Comparison of ENCODE assay signal across 9 cellular contexts in genomic region chrX:153495362-153495751, GRCh38. TPM values are rescaled to one million over a fixed set of nuclear protein-coding genes. Genes with fewer than 3 reads are reported as not detected.
DNase-seq lines count a peak whose midpoint lies in the region; ATAC-seq and TF ChIP-seq lines count a peak whose summit lies in the region.
"Had no signal": no experiment of that assay in that cellular context is flagged by ENCODE, and none has a peak within 500 bp of the region (broad histone marks: within the 10 kb centered on the region; RNA-seq: fewer than 3 reads in every experiment).

No MANE protein-coding gene starts in this region.

- peaks cover 12% of the 10 kb centered on the region for H3K4me1 Mint-ChIP-seq in nephron
- peaks cover 2% of the 10 kb centered on the region for H3K4me1 Mint-ChIP-seq in CD14-positive monocyte

- POLR2A ChIA-PET in AG04449 (lab: Yijun Ruan, JAX), result interaction anchor here (0.8 to 1.6 kb wide), 3 partner anchors 10 to 26 kb away, joined by 3 to 15 read pairs (median 4); partner anchors contain the start of gene HAUS7

- H3K27me3 Mint-ChIP-seq in nephron (ENCODE audit: low read depth) (no peaks in the 10 kb centered on the region), CD14-positive monocyte (ENCODE audit: low read depth in 3 of 3) (peaks cover 15 to 29% (median 18%) of the 10 kb centered on the region in 3 donors)
- H3K27me3 Mint-ChIP-seq: activated naive CD8-positive, alpha-beta T cell had no signal

- intact Hi-C loops in CD14-positive monocyte (cut with micrococcal nuclease), result no loop called here

- ATAC-seq in GM18519 (IDR thresholded peaks at IDR 0.05; ENCODE audit: low FRiP score, unreplicated experiment), result no peak

- H3K27ac Mint-ChIP-seq in nephron (peak overlapping the region; percentile 82 to 86 (median 85)), CD14-positive monocyte (no peak overlapping the region)
- H3K27ac Mint-ChIP-seq: activated naive CD8-positive, alpha-beta T cell had no signal

- H3K4me3 ChIP-seq in AG04449 (ENCODE audit: low read depth, low read length), result peak overlapping the region; percentile 72
- no peak overlapping the region for H3K4me3 ChIP-seq in NT2/D1 (ENCODE audit: insufficient read length, low read depth)

- H3K9me3 ChIP-seq in NT2/D1 (ENCODE audit: insufficient read depth, low read length), result no peaks in the 10 kb centered on the region

- H3K36me3 ChIP-seq in NT2/D1 (ENCODE audit: insufficient read depth, insufficient read length, low read length), result no peaks in the 10 kb centered on the region

- H3K9ac ChIP-seq in NT2/D1 (ENCODE audit: insufficient read length, low read depth), result peak overlapping the region; percentile 32

- CTCF ChIA-PET in AG04449 (lab: Yijun Ruan, JAX), result interaction anchor here (0.9 to 8.1 kb wide), 8 partner anchors 11 to 554 kb away, joined by 3 to 90 read pairs (median 6); partner anchors contain the start of gene HAUS7

- TF ChIP-seq CTCF in AG04449 (IDR thresholded peaks at IDR 0.05; ENCODE audit: insufficient read depth, low read length, missing control alignments), result no peak
- TF ChIP-seq CTCF in nephron (IDR thresholded peaks at IDR 0.05; ENCODE audit: unreplicated experiment in 3 of 3), result no peak
- TF ChIP-seq CTCF in CD14-positive monocyte (IDR thresholded peaks at IDR 0.05), result no peak

- no peaks in the 10 kb centered on the region for H3K4me1 ChIP-seq in NT2/D1 (ENCODE audit: insufficient read depth, insufficient read length)

- H3K27me3 ChIP-seq in NT2/D1 (ENCODE audit: insufficient read depth, insufficient read length), result no peaks in the 10 kb centered on the region

- peaks cover 6% of the 10 kb centered on the region for H3K9me3 Mint-ChIP-seq in nephron
- peaks cover 0 to 6% (median 0%) of the 10 kb centered on the region in 7 donors for H3K9me3 Mint-ChIP-seq in CD14-positive monocyte

- H3K4me3 Mint-ChIP-seq in nephron (peak overlapping the region; percentile 80 to 86 (median 86)), CD14-positive monocyte (peak overlapping the region in 1 of 2 donors; percentile 74)
- H3K4me3 Mint-ChIP-seq: activated naive CD8-positive, alpha-beta T cell had no signal

- H3K36me3 Mint-ChIP-seq in nephron (ENCODE audit: low read depth) (peaks cover under 1% of the 10 kb centered on the region), CD14-positive monocyte (no peaks in the 10 kb centered on the region)
- H3K36me3 Mint-ChIP-seq: activated naive CD8-positive, alpha-beta T cell had no signal

- DNase-seq in AG04449 (ENCODE audit: low read depth, low spot score) (no peak), NT2/D1 (ENCODE audit: low read depth, low spot score) (no peak), fibroblast of gingiva (ENCODE audit: low read depth) (peak; percentile 50), NCI-H1930 (lab: John Stamatoyannopoulos, UW) (no peak), CD14-positive monocyte (ENCODE audit: low spot score) (no peak)
- DNase-seq in activated naive CD4-positive, alpha-beta T cell treated with anti-CD3 and anti-CD28 coated beads, Interleukin-2, amount 50 U/mL, for 16 hours, result no peak

RNA-seq across cellular contexts. Expression of gene BGN, which starts 0.6 kb away (rescaled TPM):
- polyA plus RNA-seq in CD14-positive monocyte, result not detected

RNA-seq across cellular contexts. Expression of gene ATP2B3, which starts 22.1 kb away (rescaled TPM):
- polyA plus RNA-seq in CD14-positive monocyte, result not detected

RNA-seq across cellular contexts. Expression of gene HAUS7, which starts 25.0 kb away (rescaled TPM):
- 10 to 100 TPM; 23.8 to 26.7 TPM for polyA plus RNA-seq in CD14-positive monocyte

RNA-seq across cellular contexts. Expression of gene TREX2, which starts 49.5 kb away (rescaled TPM):
- not detected for polyA plus RNA-seq in CD14-positive monocyte

Comparison
In these comparisons a context has a peak if more than half of its experiments do, and no peak if none do; other contexts are left out.
1. H3K27ac Mint-ChIP-seq: peak in nephron (3 of 3); none in CD14-positive monocyte (0 of 7).